ENCODE assay signal across 1 cellular context in the genomic region with DNA sequence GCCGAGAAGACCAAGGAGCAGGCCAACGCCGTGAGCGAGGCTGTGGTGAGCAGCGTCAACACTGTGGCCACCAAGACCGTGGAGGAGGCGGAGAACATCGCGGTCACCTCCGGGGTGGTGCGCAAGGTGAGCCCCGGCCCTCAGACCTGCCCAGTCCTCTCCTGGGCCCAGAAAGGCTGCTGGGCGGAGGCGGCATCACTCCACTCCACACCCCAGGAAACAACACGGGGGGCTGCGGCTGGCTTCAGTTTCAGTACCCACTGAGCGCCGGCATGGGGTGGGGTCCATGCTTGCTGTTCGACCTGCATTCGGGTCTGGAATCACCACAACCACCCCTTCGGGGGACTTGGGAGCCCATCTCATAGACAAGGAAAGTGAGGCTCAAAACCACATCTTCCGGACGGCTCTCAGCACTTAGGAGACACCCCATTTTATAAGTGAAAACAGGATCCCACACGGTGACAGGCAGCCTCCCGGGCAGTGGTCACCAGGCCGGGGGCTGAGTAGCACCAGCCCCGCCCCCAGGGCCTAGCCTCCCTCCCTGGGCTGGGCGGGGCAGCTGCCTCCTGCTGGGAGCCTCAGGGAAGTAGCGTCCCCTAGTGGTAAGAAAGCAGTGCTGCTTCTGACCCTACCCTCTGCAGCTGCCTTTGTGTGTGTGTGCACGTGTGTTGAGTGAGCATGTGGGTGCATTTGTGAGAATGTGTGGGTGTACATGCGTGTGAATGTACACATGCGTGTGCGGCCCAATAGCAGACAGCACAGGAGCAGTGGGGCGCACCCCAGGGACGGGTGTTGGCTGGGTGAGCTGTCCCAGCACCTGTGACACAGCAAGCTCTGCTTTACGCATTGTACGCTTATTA.
TF ChIP-seq lines count a peak whose summit lies in the region.

No MANE protein-coding gene starts in this region.

TF ChIP-seq in HepG2, 621 proteins besides CTCF, POLR2A, EP300 and RAD21 (continued from another document and continues in another):
- TF ChIP-seq, protein P1, sequence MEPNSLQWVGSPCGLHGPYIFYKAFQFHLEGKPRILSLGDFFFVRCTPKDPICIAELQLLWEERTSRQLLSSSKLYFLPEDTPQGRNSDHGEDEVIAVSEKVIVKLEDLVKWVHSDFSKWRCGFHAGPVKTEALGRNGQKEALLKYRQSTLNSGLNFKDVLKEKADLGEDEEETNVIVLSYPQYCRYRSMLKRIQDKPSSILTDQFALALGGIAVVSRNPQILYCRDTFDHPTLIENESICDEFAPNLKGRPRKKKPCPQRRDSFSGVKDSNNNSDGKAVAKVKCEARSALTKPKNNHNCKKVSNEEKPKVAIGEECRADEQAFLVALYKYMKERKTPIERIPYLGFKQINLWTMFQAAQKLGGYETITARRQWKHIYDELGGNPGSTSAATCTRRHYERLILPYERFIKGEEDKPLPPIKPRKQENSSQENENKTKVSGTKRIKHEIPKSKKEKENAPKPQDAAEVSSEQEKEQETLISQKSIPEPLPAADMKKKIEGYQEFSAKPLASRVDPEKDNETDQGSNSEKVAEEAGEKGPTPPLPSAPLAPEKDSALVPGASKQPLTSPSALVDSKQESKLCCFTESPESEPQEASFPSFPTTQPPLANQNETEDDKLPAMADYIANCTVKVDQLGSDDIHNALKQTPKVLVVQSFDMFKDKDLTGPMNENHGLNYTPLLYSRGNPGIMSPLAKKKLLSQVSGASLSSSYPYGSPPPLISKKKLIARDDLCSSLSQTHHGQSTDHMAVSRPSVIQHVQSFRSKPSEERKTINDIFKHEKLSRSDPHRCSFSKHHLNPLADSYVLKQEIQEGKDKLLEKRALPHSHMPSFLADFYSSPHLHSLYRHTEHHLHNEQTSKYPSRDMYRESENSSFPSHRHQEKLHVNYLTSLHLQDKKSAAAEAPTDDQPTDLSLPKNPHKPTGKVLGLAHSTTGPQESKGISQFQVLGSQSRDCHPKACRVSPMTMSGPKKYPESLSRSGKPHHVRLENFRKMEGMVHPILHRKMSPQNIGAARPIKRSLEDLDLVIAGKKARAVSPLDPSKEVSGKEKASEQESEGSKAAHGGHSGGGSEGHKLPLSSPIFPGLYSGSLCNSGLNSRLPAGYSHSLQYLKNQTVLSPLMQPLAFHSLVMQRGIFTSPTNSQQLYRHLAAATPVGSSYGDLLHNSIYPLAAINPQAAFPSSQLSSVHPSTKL (CRISPR knock-in tag; IDR thresholded peaks at IDR 0.05), result no peak
- no peak for TF ChIP-seq E2F2 (CRISPR knock-in tag; IDR thresholded peaks at IDR 0.05; ENCODE audit: borderline replicate concordance)
- no peak for TF ChIP-seq KLF11 (CRISPR knock-in tag; IDR thresholded peaks at IDR 0.05)
- TF ChIP-seq ZNF776 (CRISPR knock-in tag; IDR thresholded peaks at IDR 0.05), result no peak
- no peak for TF ChIP-seq ZNF567 (CRISPR knock-in tag; IDR thresholded peaks at IDR 0.05; ENCODE audit: borderline replicate concordance)
- no peak for TF ChIP-seq ISL2 (CRISPR knock-in tag; IDR thresholded peaks at IDR 0.05)
- no peak for TF ChIP-seq ZNF225 (CRISPR knock-in tag; IDR thresholded peaks at IDR 0.05)
- TF ChIP-seq ZEB1 (IDR thresholded peaks at IDR 0.05; ENCODE audit: insufficient replicate concordance, low read depth), result no peak
- no peak for TF ChIP-seq KLF9 (CRISPR knock-in tag; IDR thresholded peaks at IDR 0.05; ENCODE audit: low read depth)
- TF ChIP-seq ETV5 (CRISPR knock-in tag; IDR thresholded peaks at IDR 0.05; ENCODE audit: borderline replicate concordance), result no peak
- no peak for TF ChIP-seq MAFF (IDR thresholded peaks at IDR 0.05; ENCODE audit: low read depth, low read length)
- no peak for TF ChIP-seq RBAK (CRISPR knock-in tag; IDR thresholded peaks at IDR 0.05)
- TF ChIP-seq DPF2 (CRISPR knock-in tag; IDR thresholded peaks at IDR 0.05; ENCODE audit: borderline replicate concordance, low read depth), result no peak
- TF ChIP-seq ZNF883 (CRISPR knock-in tag; IDR thresholded peaks at IDR 0.05; ENCODE audit: not compliant biosample characterization), result peak; percentile 71
- TF ChIP-seq REL (CRISPR knock-in tag; conservative IDR thresholded peaks at IDR 0.05), result no peak
- TF ChIP-seq ZNF446 (CRISPR knock-in tag; IDR thresholded peaks at IDR 0.05), result no peak
- no peak for TF ChIP-seq ZNF558 (CRISPR knock-in tag; IDR thresholded peaks at IDR 0.05; ENCODE audit: borderline replicate concordance)
- no peak for TF ChIP-seq ZNF354B (CRISPR knock-in tag; IDR thresholded peaks at IDR 0.05)
- TF ChIP-seq, protein P2, sequence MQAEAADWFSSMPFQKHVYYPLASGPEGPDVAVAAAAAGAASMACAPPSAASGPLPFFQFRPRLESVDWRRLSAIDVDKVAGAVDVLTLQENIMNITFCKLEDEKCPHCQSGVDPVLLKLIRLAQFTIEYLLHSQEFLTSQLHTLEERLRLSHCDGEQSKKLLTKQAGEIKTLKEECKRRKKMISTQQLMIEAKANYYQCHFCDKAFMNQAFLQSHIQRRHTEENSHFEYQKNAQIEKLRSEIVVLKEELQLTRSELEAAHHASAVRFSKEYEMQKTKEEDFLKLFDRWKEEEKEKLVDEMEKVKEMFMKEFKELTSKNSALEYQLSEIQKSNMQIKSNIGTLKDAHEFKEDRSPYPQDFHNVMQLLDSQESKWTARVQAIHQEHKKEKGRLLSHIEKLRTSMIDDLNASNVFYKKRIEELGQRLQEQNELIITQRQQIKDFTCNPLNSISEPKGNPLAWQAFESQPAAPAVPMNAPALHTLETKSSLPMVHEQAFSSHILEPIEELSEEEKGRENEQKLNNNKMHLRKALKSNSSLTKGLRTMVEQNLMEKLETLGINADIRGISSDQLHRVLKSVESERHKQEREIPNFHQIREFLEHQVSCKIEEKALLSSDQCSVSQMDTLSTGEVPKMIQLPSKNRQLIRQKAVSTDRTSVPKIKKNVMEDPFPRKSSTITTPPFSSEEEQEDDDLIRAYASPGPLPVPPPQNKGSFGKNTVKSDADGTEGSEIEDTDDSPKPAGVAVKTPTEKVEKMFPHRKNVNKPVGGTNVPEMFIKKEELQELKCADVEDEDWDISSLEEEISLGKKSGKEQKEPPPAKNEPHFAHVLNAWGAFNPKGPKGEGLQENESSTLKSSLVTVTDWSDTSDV (CRISPR knock-in tag; IDR thresholded peaks at IDR 0.05), result no peak
- no peak for TF ChIP-seq PREB (CRISPR knock-in tag; IDR thresholded peaks at IDR 0.05)
- no peak for TF ChIP-seq ZNF790 (CRISPR knock-in tag; IDR thresholded peaks at IDR 0.05; ENCODE audit: borderline replicate concordance)
- no peak for TF ChIP-seq TAF15 (IDR thresholded peaks at IDR 0.05; ENCODE audit: low read depth, low read length, poor library complexity, severe bottlenecking)
- TF ChIP-seq SYNCRIP (IDR thresholded peaks at IDR 0.05; ENCODE audit: insufficient read depth, low read depth, low read length), result no peak
- TF ChIP-seq, protein P3, sequence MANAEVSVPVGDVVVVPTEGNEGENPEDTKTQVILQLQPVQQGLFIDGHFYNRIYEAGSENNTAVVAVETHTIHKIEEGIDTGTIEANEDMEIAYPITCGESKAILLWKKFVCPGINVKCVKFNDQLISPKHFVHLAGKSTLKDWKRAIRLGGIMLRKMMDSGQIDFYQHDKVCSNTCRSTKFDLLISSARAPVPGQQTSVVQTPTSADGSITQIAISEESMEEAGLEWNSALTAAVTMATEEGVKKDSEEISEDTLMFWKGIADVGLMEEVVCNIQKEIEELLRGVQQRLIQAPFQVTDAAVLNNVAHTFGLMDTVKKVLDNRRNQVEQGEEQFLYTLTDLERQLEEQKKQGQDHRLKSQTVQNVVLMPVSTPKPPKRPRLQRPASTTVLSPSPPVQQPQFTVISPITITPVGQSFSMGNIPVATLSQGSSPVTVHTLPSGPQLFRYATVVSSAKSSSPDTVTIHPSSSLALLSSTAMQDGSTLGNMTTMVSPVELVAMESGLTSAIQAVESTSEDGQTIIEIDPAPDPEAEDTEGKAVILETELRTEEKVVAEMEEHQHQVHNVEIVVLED (CRISPR knock-in tag; IDR thresholded peaks at IDR 0.05; ENCODE audit: borderline replicate concordance), result no peak
- TF ChIP-seq DNMT1 (CRISPR knock-in tag; IDR thresholded peaks at IDR 0.05), result no peak
- TF ChIP-seq ASH2L (IDR thresholded peaks at IDR 0.05; ENCODE audit: insufficient read length, low read depth, low read length), result peak; percentile 29
- no peak for TF ChIP-seq CEBPZ (IDR thresholded peaks at IDR 0.05; ENCODE audit: low read length)
- no peak for TF ChIP-seq HNF1A (IDR thresholded peaks at IDR 0.05; ENCODE audit: low read depth)
- no peak for TF ChIP-seq HNF1A (CRISPR knock-in tag; IDR thresholded peaks at IDR 0.05; ENCODE audit: borderline replicate concordance)
- no peak for TF ChIP-seq SKI (IDR thresholded peaks at IDR 0.05; ENCODE audit: partially characterized antibody)
- no peak for TF ChIP-seq ZNF124 (CRISPR knock-in tag; IDR thresholded peaks at IDR 0.05)
- TF ChIP-seq BRD4 (CRISPR knock-in tag; IDR thresholded peaks at IDR 0.05), result no peak
- no peak for TF ChIP-seq TOPORS (CRISPR knock-in tag; IDR thresholded peaks at IDR 0.05)
- TF ChIP-seq MXD4 (CRISPR knock-in tag; IDR thresholded peaks at IDR 0.05), result no peak
- TF ChIP-seq CSRNP2 (CRISPR knock-in tag; conservative IDR thresholded peaks at IDR 0.05; ENCODE audit: low read depth), result no peak
- TF ChIP-seq RCOR2 (CRISPR knock-in tag; IDR thresholded peaks at IDR 0.05), result no peak
- no peak for TF ChIP-seq NFE2L2 (IDR thresholded peaks at IDR 0.05; ENCODE audit: low read length)
